6 cellular contexts compared by ENCODE assay signal in the genomic region with DNA sequence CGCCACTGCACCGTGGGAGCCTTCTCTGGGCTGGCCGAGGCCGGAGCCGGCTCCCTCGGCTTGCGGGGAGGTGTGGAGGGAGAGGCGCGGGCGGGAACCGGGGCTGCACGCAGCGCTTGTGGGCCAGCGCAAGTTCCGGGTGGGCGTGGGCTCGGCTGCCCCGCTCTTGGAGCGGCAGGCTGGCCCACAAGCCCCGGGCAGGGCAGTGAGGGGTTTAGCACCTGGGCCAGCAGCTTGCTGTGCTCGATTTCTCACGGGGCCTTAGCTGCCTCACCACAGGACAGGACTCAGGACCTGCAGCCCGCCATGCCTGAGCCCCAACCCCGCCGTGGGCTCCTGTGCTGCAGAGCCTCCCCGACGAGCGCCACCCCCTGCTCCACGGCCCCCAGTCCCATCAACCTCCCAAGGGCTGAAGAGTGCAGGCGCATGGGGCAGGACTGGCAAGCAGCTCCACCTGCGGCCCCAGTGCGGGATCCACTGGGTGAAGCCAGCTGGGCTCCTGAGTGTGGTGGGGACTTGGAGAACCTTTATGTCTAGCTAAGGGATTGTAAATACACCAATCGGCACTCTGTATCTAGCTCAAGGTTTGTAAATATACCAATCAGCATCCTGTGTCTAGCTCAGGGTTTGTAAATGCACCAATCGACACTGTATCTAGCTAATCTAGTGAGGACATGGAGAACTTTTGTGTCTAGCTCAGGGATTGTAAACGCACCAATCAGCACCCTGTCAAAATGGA. TPM values are rescaled to one million over a fixed set of nuclear protein-coding genes. Genes with fewer than 3 reads are reported as not detected.
"Had no signal": no experiment of that assay in that cellular context is flagged by ENCODE, and none has a peak within 500 bp of the region (broad histone marks: within the 10 kb centered on the region; RNA-seq: fewer than 3 reads in every experiment).

No MANE protein-coding gene starts in this region.

RNA-seq across cellular contexts. Expression of gene SLC44A4, which starts 26.6 kb away (rescaled TPM):
- total RNA-seq: activated CD8-positive, alpha-beta T cell treated with anti-CD3 and anti-CD28 coated beads for 36 hours; activated naive CD8-positive, alpha-beta T cell treated with anti-CD3 and anti-CD28 coated beads, Interleukin-2, amount 10 ng/mL, durations not matched to agents 7 days and 5 days; cardiac septum; cerebellum; LHCN-M2; RPMI7951 had no signal
